ENCODE assay signal across 26 cellular contexts in genomic region chr19:49787746-49788145, GRCh38. TPM values are rescaled to one million over a fixed set of nuclear protein-coding genes. Genes with fewer than 3 reads are reported as not detected.
DNase-seq lines count a peak whose midpoint lies in the region; ATAC-seq and TF ChIP-seq lines count a peak whose summit lies in the region.
"Had no signal": no experiment of that assay in that cellular context is flagged by ENCODE, and none has a peak within 500 bp of the region (broad histone marks: within the 10 kb centered on the region; RNA-seq: fewer than 3 reads in every experiment).

No MANE protein-coding gene starts in this region.

- DNase-seq in adrenal gland: no peak
- DNase-seq in osteoblast (ENCODE audit: insufficient read length, low spot score, missing footprints): peak; percentile 18
- no peak for DNase-seq in testis
- DNase-seq in suprapubic skin (ENCODE audit: low spot score in 2 of 2): no peak
- DNase-seq in left cardiac atrium: no peak
- DNase-seq in activated naive CD8-positive, alpha-beta T cell treated with anti-CD3 and anti-CD28 coated beads, Interleukin-2, amount 50 U/mL, for 24 hours: no peak
- no peak for DNase-seq in NCI-H1436 treated with DMSO at 0.1 percent for 48 hours (lab: John Stamatoyannopoulos, UW)
- DNase-seq: 8988T; ACHN; AML-193; BE2C; Calu3; CD4-positive, alpha-beta memory T cell; COR-L47; DMS53; DMS79 treated with DMSO at 0.1 percent for 48 hours; GF-D8; H9 had no signal

- peaks cover 23 to 25% of the 10 kb centered on the region in 2 donors for H3K4me1 ChIP-seq in adrenal gland (replicated peaks in 1 of 2)
- H3K4me1 ChIP-seq in osteoblast (ENCODE audit: insufficient read depth, low read length): peaks cover 7% of the 10 kb centered on the region
- peaks cover 50% of the 10 kb centered on the region for H3K4me1 ChIP-seq in testis
- H3K4me1 ChIP-seq in suprapubic skin: peaks cover 18% of the 10 kb centered on the region
- H3K4me1 ChIP-seq: BE2C had no signal

- peaks cover 4% of the 10 kb centered on the region for H3K4me1 Mint-ChIP-seq in activated naive CD8-positive, alpha-beta T cell treated with anti-CD3 and anti-CD28 coated beads, Interleukin-2, amount 50 U/mL, for 24 hours
- H3K4me1 Mint-ChIP-seq: GM23338 had no signal

- no peaks in the 10 kb centered on the region for H3K27me3 Mint-ChIP-seq in activated naive CD8-positive, alpha-beta T cell treated with anti-CD3 and anti-CD28 coated beads, Interleukin-2, amount 50 U/mL, for 24 hours
- H3K27me3 Mint-ChIP-seq: CD4-positive, alpha-beta memory T cell had no signal

- H3K27ac Mint-ChIP-seq in activated naive CD8-positive, alpha-beta T cell treated with anti-CD3 and anti-CD28 coated beads, Interleukin-2, amount 50 U/mL, for 24 hours: no peak overlapping the region
- H3K27ac Mint-ChIP-seq: GM23338 had no signal

- H3K79me2 ChIP-seq in osteoblast (ENCODE audit: insufficient read depth, low read length): peaks cover 47% of the 10 kb centered on the region

- no peak overlapping the region for H3K4me2 ChIP-seq in osteoblast (ENCODE audit: insufficient read depth, low read length)
- H3K4me2 ChIP-seq: A549; BLaER1 treated with 17β-estradiol and CSF1 and Interleukin-3, amounts not matched to agents 10 nM and 100 nM; GM23338 had no signal

- peaks cover 25% of the 10 kb centered on the region for H3K36me3 Mint-ChIP-seq in activated naive CD8-positive, alpha-beta T cell treated with anti-CD3 and anti-CD28 coated beads, Interleukin-2, amount 50 U/mL, for 24 hours (ENCODE audit: low read depth)

- no peaks in the 10 kb centered on the region for H3K9me3 ChIP-seq in adrenal gland (replicated peaks in 1 of 3)
- H3K9me3 ChIP-seq in osteoblast (ENCODE audit: low read depth, low read length): no peaks in the 10 kb centered on the region
- H3K9me3 ChIP-seq in testis: no peaks in the 10 kb centered on the region
- no peaks in the 10 kb centered on the region for H3K9me3 ChIP-seq in suprapubic skin
- H3K9me3 ChIP-seq: BE2C had no signal

- intact Hi-C loops in adrenal gland (cut with DNase I): no loop called here
- intact Hi-C loops in testis (cut with DNase I; ENCODE audit: low total_unique reads): no loop called here
- intact Hi-C loops in left cardiac atrium (cut with DNase I): no loop called here

- H3K4me3 ChIP-seq in adrenal gland (no peak overlapping the region), osteoblast (ENCODE audit: insufficient read depth, low read length) (no peak overlapping the region), testis (no peak overlapping the region), suprapubic skin (no peak overlapping the region)
- H3K4me3 ChIP-seq: A549; BLaER1 treated with 17β-estradiol and CSF1 and Interleukin-3, amounts not matched to agents 10 nM and 100 nM; GM23338 had no signal

- no peak for ATAC-seq in left cardiac atrium
- no peak for ATAC-seq in activated naive CD8-positive, alpha-beta T cell treated with anti-CD3 and anti-CD28 coated beads, Interleukin-2, amount 50 U/mL, for 24 hours
- ATAC-seq: A549, GM23338, HCT116 had no signal

- WGBS in adrenal gland, 4 donors: 54 to 77% (median 56%) methylated on average over 3 to 5 of the region's 5 CpGs
- WGBS in testis, 2 donors: 59 to 82% methylated on average over 5 of the region's 5 CpGs
- WGBS in suprapubic skin: 80% methylated on average over 5 of the region's 5 CpGs

- TF ChIP-seq EP300 in suprapubic skin (IDR thresholded peaks at IDR 0.05): no peak

- peaks cover 34% of the 10 kb centered on the region for H4K20me1 ChIP-seq in osteoblast (ENCODE audit: insufficient read depth, low read length)

- H3K36me3 ChIP-seq in adrenal gland (replicated peaks in 1 of 2) (peaks cover 0 to 54% of the 10 kb centered on the region in 2 donors), osteoblast (ENCODE audit: insufficient read depth, low read length) (peaks cover 44% of the 10 kb centered on the region), testis (ENCODE audit: low read depth, missing control alignments) (no peaks in the 10 kb centered on the region), suprapubic skin (peaks cover 80% of the 10 kb centered on the region)

- TF ChIP-seq POLR2A in adrenal gland (IDR thresholded peaks at IDR 0.05): no peak
- no peak for TF ChIP-seq POLR2A in testis (IDR thresholded peaks at IDR 0.05)
- no peak for TF ChIP-seq POLR2A in suprapubic skin (IDR thresholded peaks at IDR 0.05)

- no peak for TF ChIP-seq CTCF in C4-2B (conservative IDR thresholded peaks at IDR 0.05)
- TF ChIP-seq CTCF in adrenal gland (IDR thresholded peaks at IDR 0.05): no peak
- no peak for TF ChIP-seq CTCF in osteoblast (IDR thresholded peaks at IDR 0.05; ENCODE audit: extremely low read depth, low read depth, low read length)
- no peak for TF ChIP-seq CTCF in testis (IDR thresholded peaks at IDR 0.05)
- no peak for TF ChIP-seq CTCF in suprapubic skin (IDR thresholded peaks at IDR 0.05)

- no peaks in the 10 kb centered on the region for H3K27me3 ChIP-seq in adrenal gland
- H3K27me3 ChIP-seq in osteoblast (ENCODE audit: insufficient read depth, low read length): no peaks in the 10 kb centered on the region
- no peaks in the 10 kb centered on the region for H3K27me3 ChIP-seq in testis
- H3K27me3 ChIP-seq in suprapubic skin: no peaks in the 10 kb centered on the region
- H3K27me3 ChIP-seq: BE2C; BLaER1 treated with 17β-estradiol and CSF1 and Interleukin-3, amounts not matched to agents 10 nM and 100 nM had no signal

- H3K4me3 Mint-ChIP-seq in activated naive CD8-positive, alpha-beta T cell treated with anti-CD3 and anti-CD28 coated beads, Interleukin-2, amount 50 U/mL, for 24 hours: no peak overlapping the region
- H3K4me3 Mint-ChIP-seq: CD4-positive, alpha-beta memory T cell; GM23338; H9 had no signal

- H3K27ac ChIP-seq in C4-2B: peak overlapping the region; percentile 10; the same call in 1 of the 2 replicates
- peak overlapping the region in 4 of 5 donors; percentile 5 to 16 (median 8) for H3K27ac ChIP-seq in adrenal gland
- H3K27ac ChIP-seq in osteoblast (ENCODE audit: low read depth, low read length): no peak overlapping the region
- peak overlapping the region; percentile 59 to 76 for H3K27ac ChIP-seq in testis
- H3K27ac ChIP-seq in suprapubic skin: no peak overlapping the region
- H3K27ac ChIP-seq: A549; BLaER1 treated with 17β-estradiol and CSF1 and Interleukin-3, amounts not matched to agents 10 nM and 100 nM had no signal

- no peaks in the 10 kb centered on the region for H3K9me3 Mint-ChIP-seq in activated naive CD8-positive, alpha-beta T cell treated with anti-CD3 and anti-CD28 coated beads, Interleukin-2, amount 50 U/mL, for 24 hours
- H3K9me3 Mint-ChIP-seq: CD4-positive, alpha-beta memory T cell; H9 had no signal

- no peak overlapping the region for H2AFZ ChIP-seq in osteoblast (ENCODE audit: low read length)
- H2AFZ ChIP-seq: GM23338 had no signal

RNA-seq across cellular contexts. Expression of gene AP2A1, which starts 20.9 kb away (rescaled TPM):
- total RNA-seq in adrenal gland (100 to 1,000 TPM; 199 to 455 (median 265) TPM), osteoblast (93.1 and 98.1 TPM in 2 replicates), testis (100 to 1,000 TPM; 301 to 358 TPM), suprapubic skin (100 to 1,000 TPM in 1 of 4 donors, 10 to 100 TPM in 3; 78.1 to 101 (median 93.4) TPM), left cardiac atrium (10 to 100 TPM; 68.0 to 77.8 TPM)
- polyA plus RNA-seq in adrenal gland (100 to 1,000 TPM in 1 of 3 donors, 10 to 100 TPM in 2; 71.5 to 131 (median 90.3) TPM), testis (ENCODE audit: insufficient read depth, low read depth, low replicate concordance) (226 TPM)

RNA-seq across cellular contexts. Expression of gene TSKS, which starts 24.6 kb away (rescaled TPM):
- total RNA-seq in adrenal gland: under 1 TPM in 4 of 8 donors, not detected in 4; 0.14 to 0.47 (median 0.35) TPM
- polyA plus RNA-seq in adrenal gland: 1 to 10 TPM in 1 of 3 donors, under 1 TPM in 1, not detected in 1; 0.94 to 1.7 TPM
- total RNA-seq in osteoblast: not detected in 2 replicates
- 100 to 1,000 TPM in 1 of 2 donors, 10 to 100 TPM in 1; 65.3 to 101 TPM for total RNA-seq in testis
- polyA plus RNA-seq in testis (ENCODE audit: insufficient read depth, low read depth, low replicate concordance): 137 TPM
- total RNA-seq in suprapubic skin: 1 to 10 TPM in 2 of 4 donors, not detected in 2; 1.7 to 2.5 TPM
- total RNA-seq in left cardiac atrium: 1 to 10 TPM in 1 of 2 donors, under 1 TPM in 1; 0.76 to 1.1 TPM
- total RNA-seq: Calu3, Daoy, G401, GM23338, H4 had no signal
- polyA plus RNA-seq: A549 had no signal

RNA-seq across cellular contexts. Expression of gene FUZ, which starts 25.3 kb away (rescaled TPM):
- total RNA-seq in adrenal gland (10 to 100 TPM; 22.0 to 72.5 (median 45.7) TPM), osteoblast (18.6 and 29.7 TPM in 2 replicates), testis (100 to 1,000 TPM in 1 of 2 donors, 10 to 100 TPM in 1; 56.0 to 101 TPM), suprapubic skin (10 to 100 TPM in 3 of 4 donors, 1 to 10 TPM in 1; 9.4 to 24.2 (median 14.4) TPM), left cardiac atrium (10 to 100 TPM; 11.0 to 16.2 TPM)
- polyA plus RNA-seq in adrenal gland (10 to 100 TPM in 2 of 3 donors, 1 to 10 TPM in 1; 7.6 to 62.0 (median 47.7) TPM), testis (ENCODE audit: insufficient read depth, low read depth, low replicate concordance) (98.0 TPM)

RNA-seq across cellular contexts. Expression of gene MED25, which starts 30.3 kb away (rescaled TPM):
- 100 to 1,000 TPM in 5 of 8 donors, 10 to 100 TPM in 3; 78.3 to 211 (median 107) TPM for total RNA-seq in adrenal gland
- 100 to 1,000 TPM in 2 of 3 donors, 10 to 100 TPM in 1; 71.2 to 457 (median 299) TPM for polyA plus RNA-seq in adrenal gland
- total RNA-seq in osteoblast: 19.5 and 20.9 TPM in 2 replicates
- 100 to 1,000 TPM; 244 to 246 TPM for total RNA-seq in testis
- 156 TPM for polyA plus RNA-seq in testis (ENCODE audit: insufficient read depth, low read depth, low replicate concordance)
- total RNA-seq in suprapubic skin: 10 to 100 TPM; 32.2 to 60.3 (median 40.8) TPM
- total RNA-seq in left cardiac atrium: 10 to 100 TPM; 48.7 to 55.6 TPM

Comparison
In these comparisons a context has a peak if more than half of its experiments do, and no peak if none do; other contexts are left out.
1. H3K27ac ChIP-seq: peak in C4-2B (single experiment), adrenal gland (4 of 5) and testis (2 of 2); none in osteoblast (single experiment) and suprapubic skin (single experiment).
2. RNA of gene TSKS, which starts 24.6 kb away (total RNA-seq): 65.3 to 101 TPM in testis; 1.7 to 2.5 TPM in suprapubic skin, 0.76 to 1.1 TPM in left cardiac atrium, 0.14 to 0.47 TPM in adrenal gland and not detected in osteoblast; every median in the first group is over 10 times any median in the second.